In the genomic region with DNA sequence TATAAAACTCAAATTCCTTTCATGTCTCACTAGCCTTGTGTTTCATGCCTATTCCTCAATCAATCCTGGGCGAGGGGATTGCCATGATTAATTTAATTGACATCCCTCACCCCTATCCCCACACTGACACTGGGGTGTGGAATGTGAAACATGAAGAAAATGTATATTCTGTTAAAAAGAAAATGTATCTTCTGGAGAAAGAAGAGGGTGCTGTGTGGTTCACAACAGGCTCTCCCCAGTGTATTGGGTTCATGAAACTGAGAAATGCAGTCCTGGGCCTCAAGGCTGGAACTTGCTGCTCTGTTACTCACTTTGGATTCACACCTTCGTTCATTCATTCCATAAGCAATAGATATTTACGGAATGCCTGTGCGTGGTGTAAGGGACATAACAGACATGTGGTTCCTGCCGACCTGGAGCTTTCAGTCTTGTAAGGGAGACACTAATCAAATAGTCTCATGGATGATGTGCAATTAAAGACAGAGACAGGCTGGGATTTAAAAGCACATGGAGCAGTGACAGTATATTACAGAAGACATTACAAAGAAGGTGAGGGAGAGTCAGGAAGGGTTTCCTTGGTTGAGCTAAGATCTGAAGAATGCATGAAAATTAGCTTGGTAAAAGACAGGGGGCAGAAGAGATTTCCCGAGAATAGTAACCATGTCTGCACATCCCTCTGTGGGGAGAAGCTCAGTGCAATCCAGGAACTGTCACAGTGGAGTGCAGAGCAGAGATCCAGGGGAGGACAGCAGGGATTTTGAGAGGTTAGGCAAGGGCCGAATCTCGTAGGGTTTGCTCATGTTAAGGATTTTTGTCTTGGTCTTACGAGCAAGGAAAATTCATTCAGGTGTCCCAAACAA, we compare ENCODE assay signal across 12 cellular contexts. TPM values are rescaled to one million over a fixed set of nuclear protein-coding genes. Genes with fewer than 3 reads are reported as not detected.
A peak's percentile ranks its signal among the peaks of the same experiment; 100 is the strongest.
DNase-seq lines count a peak whose midpoint lies in the region; ATAC-seq and TF ChIP-seq lines count a peak whose summit lies in the region.
"Had no signal": no experiment of that assay in that cellular context is flagged by ENCODE, and none has a peak within 500 bp of the region (broad histone marks: within the 10 kb centered on the region; RNA-seq: fewer than 3 reads in every experiment).

No MANE protein-coding gene starts in this region.

- H3K9me3 ChIP-seq in left lung (no peaks in the 10 kb centered on the region), prostate gland (no peaks in the 10 kb centered on the region)

- TF ChIP-seq CTCF in fibroblast of mammary gland (conservative IDR thresholded peaks at IDR 0.05; ENCODE audit: control insufficient read depth, insufficient read depth, low read depth, low read length) (peak; percentile 30), left lung (IDR thresholded peaks at IDR 0.05) (no peak), prostate gland (IDR thresholded peaks at IDR 0.05) (no peak)

- WGBS in prostate gland: 82% methylated on average over 9 of the region's 9 CpGs

- intact Hi-C loops in left lung (cut with DNase I) (no loop called here), prostate gland (cut with DNase I) (no loop called here)

- peak; percentile 9 for DNase-seq in DMS 273 (lab: John Stamatoyannopoulos, UW; ENCODE audit: unreplicated experiment)
- no peak for DNase-seq in DMS 273 treated with DMSO at 0.1 percent for 48 hours (lab: John Stamatoyannopoulos, UW)
- DNase-seq in NCI-H69 (lab: John Stamatoyannopoulos, UW): peak; percentile 36
- no peak for DNase-seq in fibroblast of mammary gland (ENCODE audit: low read depth)
- peak; percentile 27 for DNase-seq in pons (ENCODE audit: low spot score)
- DNase-seq in left lung: no peak
- no peak for DNase-seq in prostate gland (ENCODE audit: low spot score)
- DNase-seq: 8988T; activated CD8-positive, alpha-beta memory T cell treated with anti-CD3 and anti-CD28 coated beads, Interleukin-2, amount 10 ng/mL, durations not matched to agents 7 days and 5 days; naive B cell; T-helper 9 cell had no signal

- no peak overlapping the region for H3K4me3 ChIP-seq in fibroblast of mammary gland (ENCODE audit: control insufficient read depth, low read depth, low read length)
- H3K4me3 ChIP-seq in left lung: no peak overlapping the region
- H3K4me3 ChIP-seq in prostate gland: no peak overlapping the region

- H3K4me1 ChIP-seq in left lung (no peaks in the 10 kb centered on the region), prostate gland (replicated peaks) (no peaks in the 10 kb centered on the region)

- H3K27ac ChIP-seq in left lung: no peak overlapping the region
- H3K27ac ChIP-seq in prostate gland: no peak overlapping the region

- ATAC-seq in HG02678 (IDR thresholded peaks at IDR 0.05; ENCODE audit: unreplicated experiment) (no peak), left lung (no peak)
- ATAC-seq: activated CD8-positive, alpha-beta memory T cell treated with anti-CD3 and anti-CD28 coated beads, Interleukin-2, amount 10 ng/mL, durations not matched to agents 7 days and 5 days had no signal

- no peaks in the 10 kb centered on the region for H3K27me3 ChIP-seq in left lung
- no peaks in the 10 kb centered on the region for H3K27me3 ChIP-seq in prostate gland (replicated peaks; ENCODE audit: insufficient read depth)

- TF ChIP-seq POLR2A in prostate gland (IDR thresholded peaks at IDR 0.05): no peak

- no peaks in the 10 kb centered on the region for H3K36me3 ChIP-seq in left lung
- no peaks in the 10 kb centered on the region for H3K36me3 ChIP-seq in prostate gland

RNA-seq across cellular contexts. Expression of gene SERTAD4, which starts 32.2 kb away (rescaled TPM):
- total RNA-seq in left lung (1 to 10 TPM; 5.0 to 7.5 TPM), prostate gland (10 to 100 TPM in 1 of 2 donors, 1 to 10 TPM in 1; 2.0 to 10.6 TPM)
- total RNA-seq: activated CD8-positive, alpha-beta memory T cell treated with anti-CD3 and anti-CD28 coated beads, Interleukin-2, amount 10 ng/mL, durations not matched to agents 7 days and 5 days had no signal

Comparison
In these comparisons a context has a peak if more than half of its experiments do, and no peak if none do; other contexts are left out.
1. DNase-seq: peak in DMS 273 (single experiment), NCI-H69 (single experiment) and pons (single experiment); none in DMS 273 treated with DMSO at 0.1 percent for 48 hours (single experiment), fibroblast of mammary gland (single experiment), left lung (0 of 2) and prostate gland (single experiment).